ENCODE assay signal across 25 cellular contexts in the genomic region with DNA sequence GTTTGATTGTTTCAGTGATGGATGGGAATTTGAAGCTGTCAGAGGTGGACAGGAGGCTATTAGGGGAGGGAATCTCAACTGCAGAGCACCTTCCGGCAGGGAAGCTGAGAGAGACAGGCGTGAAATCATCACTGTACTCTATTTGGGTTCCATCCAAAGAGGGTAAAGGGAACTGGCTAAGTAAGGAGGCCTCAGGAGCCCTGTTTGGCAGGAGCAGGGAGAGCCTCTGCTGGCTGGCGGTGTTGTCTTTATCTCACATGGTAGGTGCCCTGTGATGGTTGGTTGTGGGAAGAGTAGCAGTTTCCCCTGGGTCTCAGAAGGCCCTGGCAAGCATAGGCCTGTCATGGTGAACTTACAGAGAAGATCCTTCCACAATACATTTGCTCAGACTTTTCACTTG. TPM values are rescaled to one million over a fixed set of nuclear protein-coding genes. Genes with fewer than 3 reads are reported as not detected.
"Had no signal": no experiment of that assay in that cellular context is flagged by ENCODE, and none has a peak within 500 bp of the region (broad histone marks: within the 10 kb centered on the region; RNA-seq: fewer than 3 reads in every experiment).

No MANE protein-coding gene starts in this region.

- H3K4me3 ChIP-seq: body of pancreas, SK-N-MC, skin epidermis, stomach had no signal

- ATAC-seq: activated CD4-positive, alpha-beta T cell treated with anti-CD3 and anti-CD28 coated beads for 36 hours; activated CD8-positive, alpha-beta memory T cell treated with anti-CD3 and anti-CD28 coated beads, Interleukin-2, amount 10 ng/mL, durations not matched to agents 7 days and 5 days; activated T-helper 17 cell treated with anti-CD3 and anti-CD28 coated beads, Interleukin-2, amount 50 U/mL, for 72 hours; body of pancreas; foreskin keratinocyte; naive thymus-derived CD8-positive, alpha-beta T cell had no signal

- H3K27me3 Mint-ChIP-seq: activated CD4-positive, alpha-beta memory T cell treated with anti-CD3 and anti-CD28 coated beads for 36 hours; activated CD4-positive, alpha-beta T cell treated with anti-CD3 and anti-CD28 coated beads for 36 hours; activated CD8-positive, alpha-beta memory T cell treated with anti-CD3 and anti-CD28 coated beads, Interleukin-2, amount 10 ng/mL, durations not matched to agents 7 days and 5 days; activated T-helper 17 cell treated with anti-CD3 and anti-CD28 coated beads, Interleukin-2, amount 50 U/mL, for 72 hours; type B pancreatic cell had no signal

- H3K9me3 ChIP-seq: body of pancreas, stomach had no signal

- H3K27ac Mint-ChIP-seq: activated CD4-positive, alpha-beta memory T cell treated with anti-CD3 and anti-CD28 coated beads for 36 hours; activated CD4-positive, alpha-beta T cell treated with anti-CD3 and anti-CD28 coated beads for 36 hours; activated CD8-positive, alpha-beta memory T cell treated with anti-CD3 and anti-CD28 coated beads, Interleukin-2, amount 10 ng/mL, durations not matched to agents 7 days and 5 days; activated naive CD4-positive, alpha-beta T cell treated with anti-CD3 and anti-CD28 coated beads for 36 hours; activated T-helper 17 cell treated with anti-CD3 and anti-CD28 coated beads, Interleukin-2, amount 50 U/mL, for 72 hours; naive thymus-derived CD8-positive, alpha-beta T cell; T-helper 2 cell treated with Interferon-gamma antibody and Interleukin-4, amounts not matched to agents 5 μg/mL and 100 μg/mL, for 36 hours; type B pancreatic cell had no signal

- H3K36me3 Mint-ChIP-seq: activated CD4-positive, alpha-beta memory T cell treated with anti-CD3 and anti-CD28 coated beads for 36 hours; activated CD8-positive, alpha-beta memory T cell treated with anti-CD3 and anti-CD28 coated beads, Interleukin-2, amount 10 ng/mL, durations not matched to agents 7 days and 5 days; naive thymus-derived CD8-positive, alpha-beta T cell; type B pancreatic cell had no signal

- H3K36me3 ChIP-seq: stomach had no signal

- H3K4me1 ChIP-seq: foreskin keratinocyte had no signal

- H3K4me3 Mint-ChIP-seq: activated CD4-positive, alpha-beta memory T cell treated with anti-CD3 and anti-CD28 coated beads for 36 hours; activated CD4-positive, alpha-beta T cell treated with anti-CD3 and anti-CD28 coated beads for 36 hours; activated CD8-positive, alpha-beta memory T cell treated with anti-CD3 and anti-CD28 coated beads, Interleukin-2, amount 10 ng/mL, durations not matched to agents 7 days and 5 days; activated naive CD4-positive, alpha-beta T cell treated with anti-CD3 and anti-CD28 coated beads for 36 hours; activated T-helper 17 cell treated with anti-CD3 and anti-CD28 coated beads, Interleukin-2, amount 50 U/mL, for 72 hours; naive thymus-derived CD8-positive, alpha-beta T cell; T-helper 2 cell treated with Interferon-gamma antibody and Interleukin-4, amounts not matched to agents 5 μg/mL and 100 μg/mL, for 36 hours; type B pancreatic cell had no signal

- H3K27ac ChIP-seq: body of pancreas, epithelial cell of prostate, foreskin keratinocyte, SK-N-MC, skin epidermis, stomach had no signal

- H3K4me1 Mint-ChIP-seq: activated CD4-positive, alpha-beta T cell treated with anti-CD3 and anti-CD28 coated beads for 36 hours; activated CD8-positive, alpha-beta memory T cell treated with anti-CD3 and anti-CD28 coated beads, Interleukin-2, amount 10 ng/mL, durations not matched to agents 7 days and 5 days; activated T-helper 17 cell treated with anti-CD3 and anti-CD28 coated beads, Interleukin-2, amount 50 U/mL, for 72 hours; naive thymus-derived CD8-positive, alpha-beta T cell had no signal

- H3K27me3 ChIP-seq: body of pancreas, foreskin keratinocyte, stomach had no signal

- H3K9me3 Mint-ChIP-seq: activated CD4-positive, alpha-beta memory T cell treated with anti-CD3 and anti-CD28 coated beads for 36 hours; activated naive CD4-positive, alpha-beta T cell treated with anti-CD3 and anti-CD28 coated beads for 36 hours; activated T-helper 17 cell treated with anti-CD3 and anti-CD28 coated beads, Interleukin-2, amount 50 U/mL, for 72 hours; naive thymus-derived CD8-positive, alpha-beta T cell; T-helper 2 cell treated with Interferon-gamma antibody and Interleukin-4, amounts not matched to agents 5 μg/mL and 100 μg/mL, for 36 hours; type B pancreatic cell had no signal

- DNase-seq: activated CD4-positive, alpha-beta memory T cell treated with anti-CD3 and anti-CD28 coated beads for 36 hours; activated CD4-positive, alpha-beta T cell treated with anti-CD3 and anti-CD28 coated beads for 36 hours; activated CD8-positive, alpha-beta memory T cell treated with anti-CD3 and anti-CD28 coated beads, Interleukin-2, amount 10 ng/mL, durations not matched to agents 7 days and 5 days; activated naive CD4-positive, alpha-beta T cell treated with anti-CD3 and anti-CD28 coated beads for 36 hours; activated T-cell treated with anti-CD3 and anti-CD28 coated beads, Interleukin-2, amount 50 U/mL, for 1 hour; body of pancreas; caudate nucleus; foreskin keratinocyte; glutamatergic neuron; naive thymus-derived CD8-positive, alpha-beta T cell; stimulated activated CD4-positive, alpha-beta T cell treated with anti-CD3 and anti-CD28 coated beads, Interleukin-15, amount 100 ng/mL, for 24 hours; stimulated activated CD4-positive, alpha-beta T cell treated with anti-CD3 and anti-CD28 coated beads, Interleukin-2, amount 100 ng/mL, for 48 hours; stomach had no signal

RNA-seq across cellular contexts. Expression of a gene that starts 3.3 kb away (rescaled TPM):
- total RNA-seq: activated CD4-positive, alpha-beta memory T cell treated with anti-CD3 and anti-CD28 coated beads for 36 hours; activated CD4-positive, alpha-beta T cell treated with anti-CD3 and anti-CD28 coated beads for 36 hours; activated CD8-positive, alpha-beta memory T cell treated with anti-CD3 and anti-CD28 coated beads, Interleukin-2, amount 10 ng/mL, durations not matched to agents 7 days and 5 days; activated naive CD4-positive, alpha-beta T cell treated with anti-CD3 and anti-CD28 coated beads for 36 hours; activated T-helper 17 cell treated with anti-CD3 and anti-CD28 coated beads, Interleukin-2, amount 50 U/mL, for 72 hours; body of pancreas; dermis microvascular lymphatic vessel endothelial cell; foreskin keratinocyte; kidney epithelial cell; liver; mucosa of gallbladder; naive thymus-derived CD8-positive, alpha-beta T cell; posterior vena cava; stomach; temporal lobe had no signal
- polyA plus RNA-seq: foreskin keratinocyte; liver; naive thymus-derived CD8-positive, alpha-beta T cell had no signal

RNA-seq across cellular contexts. Expression of a gene that starts 12.8 kb away (rescaled TPM):
- total RNA-seq: activated CD4-positive, alpha-beta memory T cell treated with anti-CD3 and anti-CD28 coated beads for 36 hours; activated CD4-positive, alpha-beta T cell treated with anti-CD3 and anti-CD28 coated beads for 36 hours; activated CD8-positive, alpha-beta memory T cell treated with anti-CD3 and anti-CD28 coated beads, Interleukin-2, amount 10 ng/mL, durations not matched to agents 7 days and 5 days; activated naive CD4-positive, alpha-beta T cell treated with anti-CD3 and anti-CD28 coated beads for 36 hours; activated T-helper 17 cell treated with anti-CD3 and anti-CD28 coated beads, Interleukin-2, amount 50 U/mL, for 72 hours; body of pancreas; dermis microvascular lymphatic vessel endothelial cell; foreskin keratinocyte; kidney epithelial cell; posterior vena cava; stomach; temporal lobe had no signal
- polyA plus RNA-seq: foreskin keratinocyte; liver; naive thymus-derived CD8-positive, alpha-beta T cell had no signal
